ENCODE assay signal across 9 cellular contexts in genomic region chr13:44305845-44306244, GRCh38.
A peak's percentile ranks its signal among the peaks of the same experiment; 100 is the strongest.
DNase-seq lines count a peak whose midpoint lies in the region; ATAC-seq and TF ChIP-seq lines count a peak whose summit lies in the region.
"Had no signal": no experiment of that assay in that cellular context is flagged by ENCODE, and none has a peak within 500 bp of the region (broad histone marks: within the 10 kb centered on the region; RNA-seq: fewer than 3 reads in every experiment).

No MANE protein-coding gene starts in this region.

- no peaks in the 10 kb centered on the region for H3K9me3 ChIP-seq in CD4-positive, CD25-positive, alpha-beta regulatory T cell (ENCODE audit: control insufficient read depth in 2 of 2, low read length in 2 of 2)
- H3K9me3 ChIP-seq: spleen had no signal

- peaks cover 5% of the 10 kb centered on the region for H3K27me3 ChIP-seq in CD4-positive, CD25-positive, alpha-beta regulatory T cell (ENCODE audit: control insufficient read depth, insufficient read depth, low read length)
- H3K27me3 ChIP-seq: spleen had no signal

- no peak for DNase-seq in CD4-positive, CD25-positive, alpha-beta regulatory T cell
- DNase-seq in NCI-H1092 treated with DMSO at 0.1 percent for 48 hours (lab: John Stamatoyannopoulos, UW) = peak; percentile 81
- no peak for DNase-seq in chondrocyte (ENCODE audit: low spot score)
- peak; percentile 31 for DNase-seq in myocyte (ENCODE audit: low read depth)
- DNase-seq in NAMALWA (ENCODE audit: low spot score) = no peak
- no peak for DNase-seq in NCI-H2171 (lab: John Stamatoyannopoulos, UW)
- no peak for DNase-seq in DMS79 (lab: John Stamatoyannopoulos, UW)
- DNase-seq: spleen had no signal

- H3K27ac ChIP-seq in CD4-positive, CD25-positive, alpha-beta regulatory T cell (ENCODE audit: insufficient read depth, low read length, poor library complexity, severe bottlenecking) = no peak overlapping the region

- H3K4me3 Mint-ChIP-seq in CD4-positive, CD25-positive, alpha-beta regulatory T cell = no peak overlapping the region
- H3K4me3 Mint-ChIP-seq in chondrocyte (ENCODE audit: unreplicated experiment) = no peak overlapping the region

- no peaks in the 10 kb centered on the region for H3K4me1 ChIP-seq in CD4-positive, CD25-positive, alpha-beta regulatory T cell (ENCODE audit: control insufficient read depth, insufficient read depth, low read length, poor library complexity, severe bottlenecking)

- no peak overlapping the region for H3K4me3 ChIP-seq in CD4-positive, CD25-positive, alpha-beta regulatory T cell (ENCODE audit: low read depth, low read length)
- H3K4me3 ChIP-seq: spleen had no signal

- peaks cover 13% of the 10 kb centered on the region for H3K27me3 Mint-ChIP-seq in CD4-positive, CD25-positive, alpha-beta regulatory T cell
- H3K27me3 Mint-ChIP-seq in chondrocyte (ENCODE audit: low read depth) = no peaks in the 10 kb centered on the region

- peak overlapping the region in 2 of 3 donors; percentile 9 to 81 for H3K27ac Mint-ChIP-seq in CD4-positive, CD25-positive, alpha-beta regulatory T cell
- H3K27ac Mint-ChIP-seq in chondrocyte (ENCODE audit: unreplicated experiment) = peak overlapping the region; percentile 62

- no peaks in the 10 kb centered on the region for H3K36me3 ChIP-seq in CD4-positive, CD25-positive, alpha-beta regulatory T cell (ENCODE audit: control insufficient read depth, insufficient read depth, low read length)
- H3K36me3 ChIP-seq: spleen had no signal

- no peak for ATAC-seq in CD4-positive, CD25-positive, alpha-beta regulatory T cell (ENCODE audit: low read depth in 2 of 2)
- no peak for ATAC-seq in GM21390 (IDR thresholded peaks at IDR 0.05; ENCODE audit: unreplicated experiment)

- TF ChIP-seq CTCF in chondrocyte (IDR thresholded peaks at IDR 0.05) = no peak

- peaks cover 0 to 16% (median 11%) of the 10 kb centered on the region in 4 donors for H3K4me1 Mint-ChIP-seq in CD4-positive, CD25-positive, alpha-beta regulatory T cell
- peaks cover 76% of the 10 kb centered on the region for H3K4me1 Mint-ChIP-seq in chondrocyte (ENCODE audit: low read depth)

- H3K9me3 Mint-ChIP-seq in CD4-positive, CD25-positive, alpha-beta regulatory T cell = peaks cover 0 to 2% (median 0%) of the 10 kb centered on the region in 7 donors
- H3K9me3 Mint-ChIP-seq in chondrocyte (ENCODE audit: low read depth) = no peaks in the 10 kb centered on the region

- H3K36me3 Mint-ChIP-seq in CD4-positive, CD25-positive, alpha-beta regulatory T cell = no peaks in the 10 kb centered on the region
- no peaks in the 10 kb centered on the region for H3K36me3 Mint-ChIP-seq in chondrocyte (ENCODE audit: low read depth)

Comparison
In these comparisons a context has a peak if more than half of its experiments do, and no peak if none do; other contexts are left out.
1. DNase-seq: peak in NCI-H1092 treated with DMSO at 0.1 percent for 48 hours (single experiment) and myocyte (single experiment); none in CD4-positive, CD25-positive, alpha-beta regulatory T cell (0 of 3), chondrocyte (single experiment), NAMALWA (single experiment), NCI-H2171 (single experiment) and DMS79 (single experiment).